Comparison of ENCODE assay signal across 29 cellular contexts in genomic region chr5:95707055-95707454, GRCh38. TPM values are rescaled to one million over a fixed set of nuclear protein-coding genes. Genes with fewer than 3 reads are reported as not detected.
"Had no signal": no experiment of that assay in that cellular context is flagged by ENCODE, and none has a peak within 500 bp of the region (broad histone marks: within the 10 kb centered on the region; RNA-seq: fewer than 3 reads in every experiment).

No MANE protein-coding gene starts in this region.

- H3K27me3 Mint-ChIP-seq: activated naive CD4-positive, alpha-beta T cell treated with anti-CD3 and anti-CD28 coated beads, Interleukin-2, amount 50 U/mL, for 24 hours; activated naive CD8-positive, alpha-beta T cell treated with anti-CD3 and anti-CD28 coated beads, Interleukin-2, amount 50 U/mL, for 24 hours had no signal

- H3K36me3 Mint-ChIP-seq: activated naive CD4-positive, alpha-beta T cell treated with anti-CD3 and anti-CD28 coated beads, Interleukin-2, amount 50 U/mL, for 24 hours; activated naive CD8-positive, alpha-beta T cell treated with anti-CD3 and anti-CD28 coated beads for 36 hours had no signal

- H3K27ac Mint-ChIP-seq: activated CD4-positive, alpha-beta memory T cell treated with anti-CD3 and anti-CD28 coated beads, Interleukin-2, amount 10 ng/mL, durations not matched to agents 7 days and 5 days; activated CD4-positive, alpha-beta T cell treated with anti-CD3 and anti-CD28 coated beads, Interleukin-2, amount 10 ng/mL, durations not matched to agents 7 days and 5 days; activated naive CD4-positive, alpha-beta T cell treated with anti-CD3 and anti-CD28 coated beads, Interleukin-2, amount 50 U/mL, for 24 hours; activated naive CD8-positive, alpha-beta T cell treated with anti-CD3 and anti-CD28 coated beads for 36 hours; activated naive CD8-positive, alpha-beta T cell treated with anti-CD3 and anti-CD28 coated beads, Interleukin-2, amount 50 U/mL, for 24 hours; activated T-cell treated with anti-CD3 and anti-CD28 coated beads, Interleukin-2, amount 50 U/mL, for 24 hours; activated T-helper 17 cell treated with anti-CD3 and anti-CD28 coated beads, Interleukin-2, amount 50 U/mL, for 72 hours had no signal

- H3K4me1 Mint-ChIP-seq: activated CD4-positive, alpha-beta memory T cell treated with anti-CD3 and anti-CD28 coated beads, Interleukin-2, amount 10 ng/mL, durations not matched to agents 7 days and 5 days; activated naive CD4-positive, alpha-beta T cell treated with anti-CD3 and anti-CD28 coated beads, Interleukin-2, amount 50 U/mL, for 24 hours; activated naive CD8-positive, alpha-beta T cell treated with anti-CD3 and anti-CD28 coated beads for 36 hours; activated naive CD8-positive, alpha-beta T cell treated with anti-CD3 and anti-CD28 coated beads, Interleukin-2, amount 50 U/mL, for 24 hours; activated T-helper 17 cell treated with anti-CD3 and anti-CD28 coated beads, Interleukin-2, amount 50 U/mL, for 72 hours had no signal

- H3K36me3 ChIP-seq: adrenal gland, colonic mucosa had no signal

- H3K4me3 ChIP-seq: adrenal gland, body of pancreas, colonic mucosa had no signal

- H3K27me3 ChIP-seq: adrenal gland, body of pancreas, colonic mucosa had no signal

- H3K9me3 ChIP-seq: adrenal gland, body of pancreas, colonic mucosa had no signal

- H3K27ac ChIP-seq: adrenal gland, body of pancreas, colonic mucosa had no signal

- DNase-seq: activated CD4-positive, alpha-beta memory T cell treated with anti-CD3 and anti-CD28 coated beads, Interleukin-2, amount 10 ng/mL, durations not matched to agents 7 days and 5 days; activated CD4-positive, alpha-beta T cell treated with anti-CD3 and anti-CD28 coated beads for 1 hour; activated CD4-positive, alpha-beta T cell treated with anti-CD3 and anti-CD28 coated beads for 4 hours; activated CD4-positive, alpha-beta T cell treated with anti-CD3 and anti-CD28 coated beads, Interleukin-2, amount 10 ng/mL, durations not matched to agents 7 days and 5 days; activated CD4-positive, alpha-beta T cell treated with anti-CD3 and anti-CD28 coated beads, Interleukin-2, amount 50 U/mL, for 4 hours; activated CD8-positive, alpha-beta memory T cell treated with anti-CD3 and anti-CD28 coated beads, Interleukin-2, amount 50 U/mL, for 48 hours; activated effector memory CD4-positive, alpha-beta T cell treated with Interleukin-2 at 50 U/mL for 16 hours; activated gamma-delta T cell treated with Interleukin-2 at 50 U/mL for 16 hours; activated naive CD4-positive, alpha-beta T cell treated with Interleukin-2 at 50 U/mL for 16 hours; activated naive CD8-positive, alpha-beta T cell treated with anti-CD3 and anti-CD28 coated beads for 36 hours; activated naive CD8-positive, alpha-beta T cell treated with anti-CD3 and anti-CD28 coated beads, Interleukin-2, amount 50 U/mL, for 24 hours; activated T-cell treated with anti-CD3 and anti-CD28 coated beads for 4 hours; activated T-cell treated with anti-CD3 and anti-CD28 coated beads, Interleukin-2, amount 50 U/mL, for 24 hours; adrenal gland; amygdala; aorta; body of pancreas; central memory CD4-positive, alpha-beta T cell; cerebellar nuclear complex; colonic mucosa; effector CD8-positive, alpha-beta T cell; foreskin fibroblast; head of caudate nucleus; T-helper 2 cell had no signal

- H3K9me3 Mint-ChIP-seq: activated CD4-positive, alpha-beta memory T cell treated with anti-CD3 and anti-CD28 coated beads, Interleukin-2, amount 10 ng/mL, durations not matched to agents 7 days and 5 days; activated CD4-positive, alpha-beta T cell treated with anti-CD3 and anti-CD28 coated beads, Interleukin-2, amount 10 ng/mL, durations not matched to agents 7 days and 5 days; activated naive CD4-positive, alpha-beta T cell treated with anti-CD3 and anti-CD28 coated beads, Interleukin-2, amount 50 U/mL, for 24 hours; activated naive CD8-positive, alpha-beta T cell treated with anti-CD3 and anti-CD28 coated beads for 36 hours; activated naive CD8-positive, alpha-beta T cell treated with anti-CD3 and anti-CD28 coated beads, Interleukin-2, amount 50 U/mL, for 24 hours; activated T-cell treated with anti-CD3 and anti-CD28 coated beads, Interleukin-2, amount 50 U/mL, for 24 hours; activated T-helper 17 cell treated with anti-CD3 and anti-CD28 coated beads, Interleukin-2, amount 50 U/mL, for 72 hours had no signal

- H3K4me1 ChIP-seq: colonic mucosa had no signal

- H3K4me3 Mint-ChIP-seq: activated CD4-positive, alpha-beta memory T cell treated with anti-CD3 and anti-CD28 coated beads, Interleukin-2, amount 10 ng/mL, durations not matched to agents 7 days and 5 days; activated CD4-positive, alpha-beta T cell treated with anti-CD3 and anti-CD28 coated beads, Interleukin-2, amount 10 ng/mL, durations not matched to agents 7 days and 5 days; activated naive CD4-positive, alpha-beta T cell treated with anti-CD3 and anti-CD28 coated beads, Interleukin-2, amount 50 U/mL, for 24 hours; activated naive CD8-positive, alpha-beta T cell treated with anti-CD3 and anti-CD28 coated beads for 36 hours; activated naive CD8-positive, alpha-beta T cell treated with anti-CD3 and anti-CD28 coated beads, Interleukin-2, amount 50 U/mL, for 24 hours; activated T-cell treated with anti-CD3 and anti-CD28 coated beads, Interleukin-2, amount 50 U/mL, for 24 hours; activated T-helper 17 cell treated with anti-CD3 and anti-CD28 coated beads, Interleukin-2, amount 50 U/mL, for 72 hours had no signal

RNA-seq across cellular contexts. Expression of gene SPATA9, which starts 24.3 kb away (rescaled TPM):
- total RNA-seq: activated CD4-positive, alpha-beta memory T cell treated with anti-CD3 and anti-CD28 coated beads, Interleukin-2, amount 10 ng/mL, durations not matched to agents 7 days and 5 days; activated CD4-positive, alpha-beta T cell treated with anti-CD3 and anti-CD28 coated beads, Interleukin-2, amount 10 ng/mL, durations not matched to agents 7 days and 5 days; activated naive CD8-positive, alpha-beta T cell treated with anti-CD3 and anti-CD28 coated beads for 36 hours; activated T-helper 17 cell treated with anti-CD3 and anti-CD28 coated beads, Interleukin-2, amount 50 U/mL, for 72 hours; body of pancreas; epithelial cell of proximal tubule; esophagus mucosa; T-helper 1 cell treated with Interleukin-12 subunit alpha and Interleukin-12 subunit beta and Interleukin-4 antibody, amounts not matched to agents 30 ng/mL and 1 ng/mL, for 36 hours had no signal
